12 cellular contexts compared by ENCODE assay signal in the genomic region with DNA sequence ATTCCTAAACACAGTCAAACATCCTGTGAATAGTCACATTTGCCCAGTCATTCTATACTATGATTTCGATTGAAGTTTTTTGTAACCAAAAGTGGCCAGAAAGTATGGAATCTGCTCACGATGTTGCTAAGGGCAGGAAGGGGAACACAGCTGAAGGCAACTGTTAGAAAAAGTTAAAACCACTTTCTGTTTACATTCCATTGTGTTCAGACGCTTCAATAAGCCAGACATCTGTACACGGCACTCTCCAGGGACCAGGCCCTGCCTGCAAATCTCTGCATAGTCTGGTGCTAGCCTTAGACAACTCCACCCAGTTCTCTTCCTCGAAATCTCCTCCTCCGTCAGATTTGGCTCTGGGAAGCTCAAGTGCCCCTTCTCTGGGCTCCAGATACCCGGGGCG. TPM values are rescaled to one million over a fixed set of nuclear protein-coding genes. Genes with fewer than 3 reads are reported as not detected.
DNase-seq lines count a peak whose midpoint lies in the region; ATAC-seq and TF ChIP-seq lines count a peak whose summit lies in the region.
"Had no signal": no experiment of that assay in that cellular context is flagged by ENCODE, and none has a peak within 500 bp of the region (broad histone marks: within the 10 kb centered on the region; RNA-seq: fewer than 3 reads in every experiment).

No MANE protein-coding gene starts in this region.

- peaks cover 3% of the 10 kb centered on the region for H3K4me1 Mint-ChIP-seq in neural progenitor cell
- peaks cover 31% of the 10 kb centered on the region for H3K4me1 Mint-ChIP-seq in activated naive CD8-positive, alpha-beta T cell treated with anti-CD3 and anti-CD28 coated beads for 36 hours

- no peaks in the 10 kb centered on the region for H3K9me3 Mint-ChIP-seq in neural progenitor cell
- no peaks in the 10 kb centered on the region for H3K9me3 Mint-ChIP-seq in activated naive CD8-positive, alpha-beta T cell treated with anti-CD3 and anti-CD28 coated beads for 36 hours

- H3K4me1 ChIP-seq in neural progenitor cell = no peaks in the 10 kb centered on the region
- H3K4me1 ChIP-seq: BE2C had no signal

- DNase-seq in AG04449 (ENCODE audit: low read depth, low spot score) (peak; percentile 55), NCI-H2171 (lab: John Stamatoyannopoulos, UW) (peak; percentile 54), fibroblast of pulmonary artery (ENCODE audit: low read depth) (peak; percentile 78), neural progenitor cell (ENCODE audit: low spot score) (no peak), UCSD-AML1 (lab: John Stamatoyannopoulos, UW; ENCODE audit: unreplicated experiment) (no peak)
- no peak for DNase-seq in activated naive CD8-positive, alpha-beta T cell treated with anti-CD3 and anti-CD28 coated beads for 36 hours
- DNase-seq in stimulated activated CD4-positive, alpha-beta T cell treated with anti-CD3 and anti-CD28 coated beads, Interleukin-4, amount 100 ng/mL, for 24 hours = no peak
- DNase-seq: activated gamma-delta T cell, BE2C, mammary epithelial cell had no signal

- CTCF ChIA-PET in AG04449 (lab: Yijun Ruan, JAX) = interaction anchor here (0.8 to 3.4 kb wide), 4 partner anchors 9 to 145 kb away, joined by 3 to 25 read pairs (median 4); no protein-coding TSS in a partner anchor

- no peak overlapping the region for H3K4me2 ChIP-seq in neural progenitor cell

- no peaks in the 10 kb centered on the region for H3F3A ChIP-seq in neural progenitor cell (ENCODE audit: low read depth)

- peaks cover 23% of the 10 kb centered on the region for H3K36me3 Mint-ChIP-seq in neural progenitor cell
- peaks cover 14% of the 10 kb centered on the region for H3K36me3 Mint-ChIP-seq in activated naive CD8-positive, alpha-beta T cell treated with anti-CD3 and anti-CD28 coated beads for 36 hours

- POLR2A ChIA-PET in AG04449 (lab: Yijun Ruan, JAX) = interaction anchor here (1.3 kb wide), 1 partner anchor 16 kb away, joined by 3 read pairs; no protein-coding TSS in a partner anchor

- H3K36me3 ChIP-seq in neural progenitor cell = peaks cover 1% of the 10 kb centered on the region
- H3K36me3 ChIP-seq: BE2C had no signal

- H3K4me3 ChIP-seq in AG04449 (ENCODE audit: low read depth, low read length) = no peak overlapping the region
- H3K4me3 ChIP-seq in fibroblast of pulmonary artery (replicated peaks; ENCODE audit: low read depth, low read length) = no peak overlapping the region
- H3K4me3 ChIP-seq in neural progenitor cell = no peak overlapping the region

- no peak overlapping the region for H3K4me3 Mint-ChIP-seq in neural progenitor cell
- no peak overlapping the region for H3K4me3 Mint-ChIP-seq in activated naive CD8-positive, alpha-beta T cell treated with anti-CD3 and anti-CD28 coated beads for 36 hours

- no peak for ATAC-seq in GM18909 (IDR thresholded peaks at IDR 0.05; ENCODE audit: poor library complexity, unreplicated experiment)

- H3K79me2 ChIP-seq in neural progenitor cell (ENCODE audit: low read depth) = no peaks in the 10 kb centered on the region

- no peaks in the 10 kb centered on the region for H4K20me1 ChIP-seq in neural progenitor cell (ENCODE audit: low read depth)

- no peaks in the 10 kb centered on the region for H3K27me3 ChIP-seq in neural progenitor cell
- H3K27me3 ChIP-seq: BE2C had no signal

- TF ChIP-seq CTCF in AG04449 (IDR thresholded peaks at IDR 0.05; ENCODE audit: insufficient read depth, low read length, missing control alignments) (no peak), fibroblast of pulmonary artery (IDR thresholded peaks at IDR 0.05; ENCODE audit: low read length, missing control alignments) (no peak), neural progenitor cell (IDR thresholded peaks at IDR 0.05) (no peak)

- no peak overlapping the region for H2AFZ ChIP-seq in neural progenitor cell (replicated peaks)

- H3K27ac ChIP-seq in neural progenitor cell = no peak overlapping the region
- H3K27ac ChIP-seq: VCaP had no signal

- no peak overlapping the region for H3K27ac Mint-ChIP-seq in neural progenitor cell
- no peak overlapping the region for H3K27ac Mint-ChIP-seq in activated naive CD8-positive, alpha-beta T cell treated with anti-CD3 and anti-CD28 coated beads for 36 hours

- H3K27me3 Mint-ChIP-seq in neural progenitor cell (ENCODE audit: insufficient read depth, low read depth) = peaks cover 3% of the 10 kb centered on the region
- H3K27me3 Mint-ChIP-seq in activated naive CD8-positive, alpha-beta T cell treated with anti-CD3 and anti-CD28 coated beads for 36 hours = no peaks in the 10 kb centered on the region

- H3K9ac ChIP-seq in neural progenitor cell = peak overlapping the region; percentile 20

- H3K9me3 ChIP-seq in neural progenitor cell (ENCODE audit: low read depth) = no peaks in the 10 kb centered on the region
- H3K9me3 ChIP-seq: BE2C had no signal

RNA-seq across cellular contexts. Expression of a gene that starts 17.0 kb away (rescaled TPM):
- total RNA-seq in neural progenitor cell (ENCODE audit: low replicate concordance) = 9.4 and 10.4 TPM in 2 replicates
- 10 to 100 TPM; 19.6 to 22.1 TPM for total RNA-seq in activated naive CD8-positive, alpha-beta T cell treated with anti-CD3 and anti-CD28 coated beads for 36 hours

RNA-seq across cellular contexts. Expression of a gene that starts 36.4 kb away (rescaled TPM):
- total RNA-seq in neural progenitor cell (ENCODE audit: low replicate concordance) = 56.1 and 60.4 TPM in 2 replicates
- 10 to 100 TPM; 28.2 to 30.4 TPM for total RNA-seq in activated naive CD8-positive, alpha-beta T cell treated with anti-CD3 and anti-CD28 coated beads for 36 hours

RNA-seq across cellular contexts. Expression of a gene that starts 36.5 kb away (rescaled TPM):
- total RNA-seq in neural progenitor cell (ENCODE audit: low replicate concordance) = 51.5 and 73.4 TPM in 2 replicates
- total RNA-seq in activated naive CD8-positive, alpha-beta T cell treated with anti-CD3 and anti-CD28 coated beads for 36 hours = 100 to 1,000 TPM; 304 to 310 TPM

Comparison
In these comparisons a context has a peak if more than half of its experiments do, and no peak if none do; other contexts are left out.
1. DNase-seq: peak in AG04449 (single experiment), NCI-H2171 (single experiment) and fibroblast of pulmonary artery (single experiment); none in neural progenitor cell (single experiment), activated naive CD8-positive, alpha-beta T cell treated with anti-CD3 and anti-CD28 coated beads for 36 hours (single experiment), UCSD-AML1 (single experiment) and stimulated activated CD4-positive, alpha-beta T cell treated with anti-CD3 and anti-CD28 coated beads, Interleukin-4, amount 100 ng/mL, for 24 hours (single experiment).